ENCODE assay signal across 8 cellular contexts in genomic region chr22:41444360-41445170, GRCh38. TPM values are rescaled to one million over a fixed set of nuclear protein-coding genes. Genes with fewer than 3 reads are reported as not detected.
DNase-seq lines count a peak whose midpoint lies in the region; ATAC-seq and TF ChIP-seq lines count a peak whose summit lies in the region.

No MANE protein-coding gene starts in this region.

- no peaks in the 10 kb centered on the region for H3K36me3 Mint-ChIP-seq in T-cell

- H3K9ac ChIP-seq in parathyroid adenoma, result peak overlapping the region; percentile 9

- CTCF ChIA-PET in T-cell (lab: Charles Lee), result interaction anchor here in 1 of 2 donors (0.6 to 1.2 kb wide), 3 partner anchors 40 to 74 kb away, joined by 3 read pairs; no protein-coding TSS in a partner anchor

- H3K36me3 ChIP-seq in adrenal gland (replicated peaks in 1 of 2) (peaks cover 0 to 13% of the 10 kb centered on the region in 2 donors), parathyroid adenoma (ENCODE audit: control insufficient read depth, insufficient read depth, low read length) (no peaks in the 10 kb centered on the region), tibial artery (peaks cover 14 to 34% (median 22%) of the 10 kb centered on the region in 3 donors)

- peak overlapping the region; percentile 97 for H3K4me2 ChIP-seq in parathyroid adenoma (ENCODE audit: low read length)

- H3K27ac ChIP-seq in adrenal gland, result peak overlapping the region; percentile 95 to 100 (median 100)
- H3K27ac ChIP-seq in parathyroid adenoma, result peak overlapping the region; percentile 99
- peak overlapping the region; percentile 95 to 98 for H3K27ac ChIP-seq in tibial artery

- no peaks in the 10 kb centered on the region for H3K9me3 Mint-ChIP-seq in T-cell

- H3K4me1 Mint-ChIP-seq in T-cell, result peaks cover 25 to 41% (median 29%) of the 10 kb centered on the region in 3 donors

- H3K79me2 ChIP-seq in parathyroid adenoma, result peaks cover 18% of the 10 kb centered on the region

- H3K9me3 ChIP-seq in adrenal gland (replicated peaks in 1 of 3), result no peaks in the 10 kb centered on the region
- no peaks in the 10 kb centered on the region for H3K9me3 ChIP-seq in parathyroid adenoma (ENCODE audit: control insufficient read depth, low read length)
- H3K9me3 ChIP-seq in tibial artery, result no peaks in the 10 kb centered on the region

- WGBS in adrenal gland, 4 donors, result 0 to 1% (median 0%) methylated on average over 24 to 37 of the region's 37 CpGs

- peak overlapping the region; percentile 93 to 96 for H3K27ac Mint-ChIP-seq in T-cell

- H3K4me1 ChIP-seq in adrenal gland (replicated peaks in 1 of 2) (peaks cover 28 to 52% of the 10 kb centered on the region in 2 donors), parathyroid adenoma (peaks cover 8% of the 10 kb centered on the region), tibial artery (peaks cover 4 to 52% (median 29%) of the 10 kb centered on the region in 4 donors)

- peak in 1 of 2 donors; percentile 69 for TF ChIP-seq POLR2A in adrenal gland (IDR thresholded peaks at IDR 0.05)

- TF ChIP-seq CTCF in GM10266 (IDR thresholded peaks at IDR 0.05; ENCODE audit: control insufficient read depth, insufficient read depth, low read depth, missing control alignments) (no peak), adrenal gland (IDR thresholded peaks at IDR 0.05) (no peak), parathyroid adenoma (IDR thresholded peaks at IDR 0.05) (no peak), tibial artery (IDR thresholded peaks at IDR 0.05) (peak in 1 of 2 experiments; percentile 6)

- H3K4me3 ChIP-seq in adrenal gland (peak overlapping the region; percentile 48 to 93 (median 69)), parathyroid adenoma (ENCODE audit: low read depth, low read length) (peak overlapping the region; percentile 96), tibial artery (peak overlapping the region; percentile 88 to 95)

- no peak overlapping the region for H2AFZ ChIP-seq in parathyroid adenoma

- H3K4me3 Mint-ChIP-seq in T-cell, result peak overlapping the region; percentile 89 to 99 (median 89)

- intact Hi-C loops in adrenal gland (cut with DNase I) (no loop called here), cardiac septum (cut with DNase I) (loop anchor here (2.0 to 5.0 kb wide), 2 partner anchors 26 to 352 kb away; partner anchors contain the start of gene EP300), tibial artery (cut with DNase I; ENCODE audit: low total_unique reads) (loop anchor here (5.0 kb wide), 1 partner anchor 38 kb away; no protein-coding TSS in a partner anchor)

- H3K27me3 ChIP-seq in adrenal gland (no peaks in the 10 kb centered on the region), parathyroid adenoma (ENCODE audit: control insufficient read depth, insufficient read depth, low read length) (no peaks in the 10 kb centered on the region), tibial artery (no peaks in the 10 kb centered on the region)

- DNase-seq in GM10266 (ENCODE audit: extremely low spot score) (peak; percentile 89), NCI-H1417 treated with DMSO at 0.1 percent for 48 hours (lab: John Stamatoyannopoulos, UW) (peak; percentile 25), T-cell (peak; percentile 37 to 76 (median 56)), adrenal gland (peak; percentile 92 to 97 (median 96)), cardiac septum (ENCODE audit: low spot score) (peak; percentile 96), tibial artery (peak; percentile 92 to 95)

- POLR2A ChIA-PET in T-cell (lab: Charles Lee), result interaction anchor here in 1 of 2 donors (0.6 to 2.6 kb wide), 2 partner anchors 24 to 67 kb away, joined by 9 to 25 read pairs; partner anchors contain the start of genes ACO2 and PHF5A

- H3K27me3 Mint-ChIP-seq in T-cell, result no peaks in the 10 kb centered on the region

- peak; percentile 48 for ATAC-seq in HG02642 (IDR thresholded peaks at IDR 0.05; ENCODE audit: poor library complexity, unreplicated experiment)
- peak; percentile 34 to 56 (median 54) for ATAC-seq in T-cell (replicated peaks in 1 of 4)

RNA-seq across cellular contexts. Expression of gene TOB2, which starts 2.0 kb away (rescaled TPM):
- total RNA-seq in T-cell (10 to 100 TPM; 22.2 to 48.6 (median 37.9) TPM), adrenal gland (100 to 1,000 TPM in 1 of 8 donors, 10 to 100 TPM in 7; 36.2 to 117 (median 61.5) TPM), cardiac septum (26.9 TPM)
- polyA plus RNA-seq in adrenal gland, result 10 to 100 TPM; 14.7 to 24.1 (median 20.6) TPM

RNA-seq across cellular contexts. Expression of gene PHF5A, which starts 23.9 kb away (rescaled TPM):
- 10 to 100 TPM; 29.0 to 45.9 (median 38.0) TPM for total RNA-seq in T-cell
- total RNA-seq in adrenal gland, result 10 to 100 TPM; 18.2 to 35.9 (median 27.1) TPM
- polyA plus RNA-seq in adrenal gland, result 10 to 100 TPM; 29.5 to 50.8 (median 38.4) TPM
- 22.0 TPM for total RNA-seq in cardiac septum

RNA-seq across cellular contexts. Expression of gene ACO2, which starts 24.4 kb away (rescaled TPM):
- total RNA-seq in T-cell (10 to 100 TPM; 72.0 to 82.2 (median 77.0) TPM), adrenal gland (100 to 1,000 TPM; 129 to 212 (median 151) TPM), cardiac septum (662 TPM)
- 100 to 1,000 TPM in 1 of 3 donors, 10 to 100 TPM in 2; 35.5 to 135 (median 64.8) TPM for polyA plus RNA-seq in adrenal gland

Comparison
In these comparisons a context has a peak if more than half of its experiments do, and no peak if none do; other contexts are left out.
1. Peak in every context shown above with its lines: DNase-seq, ATAC-seq, H3K4me3 ChIP-seq and H3K27ac ChIP-seq.
2. DNase-seq: peak in every context shown above with its lines; median percentile 96 in adrenal gland; 96 in cardiac septum; 94 in tibial artery; 89 in GM10266; 56 in T-cell; 25 in NCI-H1417 treated with DMSO at 0.1 percent for 48 hours.
3. intact Hi-C loops: an anchor here in cardiac septum (2.0 to 5.0 kb wide) and tibial artery (5.0 kb wide); none called in adrenal gland.